Comparison of ENCODE assay signal across 22 cellular contexts in the genomic region with DNA sequence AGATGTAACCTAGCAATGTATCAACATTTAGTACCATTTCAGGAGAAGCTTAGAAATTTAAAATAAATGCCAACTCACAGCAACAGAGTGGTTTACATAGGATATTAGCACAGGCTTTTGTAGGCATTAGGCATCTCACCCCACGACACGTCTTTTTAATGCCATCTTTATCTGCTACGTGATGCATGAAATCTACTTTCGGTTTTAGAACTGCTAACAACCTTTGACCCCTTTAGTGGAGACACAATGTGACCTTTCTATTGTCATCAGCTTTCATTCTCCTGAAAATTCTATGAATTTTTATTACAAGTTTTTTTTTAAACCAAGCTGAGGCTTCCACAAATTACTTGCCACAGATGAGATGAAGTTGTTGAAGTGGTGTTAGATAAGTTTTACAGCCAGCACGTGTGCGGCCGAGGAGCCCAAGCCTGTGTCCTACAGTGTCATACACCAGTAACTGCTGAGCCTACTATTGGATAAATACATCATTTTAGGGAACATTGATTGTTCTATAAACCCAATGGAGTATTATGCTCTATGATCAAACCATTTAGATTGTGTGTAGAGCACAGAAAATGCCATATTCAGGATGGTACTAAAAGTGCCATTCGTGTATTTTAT.
"Had no signal": no experiment of that assay in that cellular context is flagged by ENCODE, and none has a peak within 500 bp of the region (broad histone marks: within the 10 kb centered on the region; RNA-seq: fewer than 3 reads in every experiment).

No MANE protein-coding gene starts in this region.

- H2AFZ ChIP-seq: parathyroid adenoma had no signal

- H3K4me1 Mint-ChIP-seq: endodermal cell had no signal

- H3K9ac ChIP-seq: parathyroid adenoma had no signal

- H3K27me3 Mint-ChIP-seq: type B pancreatic cell had no signal

- H3K27ac ChIP-seq: coronary artery, gastrocnemius medialis, left lung, parathyroid adenoma, psoas muscle, skin epidermis had no signal

- H3K79me2 ChIP-seq: parathyroid adenoma had no signal

- ATAC-seq: gastrocnemius medialis, left lung, psoas muscle had no signal

- H3K9me3 ChIP-seq: gastrocnemius medialis, heart right ventricle, left lung, psoas muscle, sigmoid colon had no signal

- FAIRE-seq: endothelial cell of umbilical vein, urothelium cell line had no signal

- H3K4me3 Mint-ChIP-seq: endodermal cell, nephron, type B pancreatic cell had no signal

- H3K27ac Mint-ChIP-seq: endodermal cell, nephron, type B pancreatic cell had no signal

- H3K4me3 ChIP-seq: coronary artery, gastrocnemius medialis, heart right ventricle, left lung, lung, psoas muscle, sigmoid colon, skin epidermis had no signal

- DNase-seq: effector CD4-positive, alpha-beta T cell; endodermal cell; gastrocnemius medialis; heart right ventricle; hypothalamus; kidney glomerular epithelial cell; left lung; mesenchymal stem cell; midbrain; psoas muscle; retina; sigmoid colon; stimulated activated CD4-positive, alpha-beta T cell treated with anti-CD3 and anti-CD28 coated beads, Interleukin-12 subunit alpha, Interleukin-12 subunit beta, amount 100 ng/mL, for 4 hours; stimulated activated naive CD4-positive, alpha-beta T cell treated with Interleukin-2 at 50 U/mL for 16 hours had no signal

- H3K27me3 ChIP-seq: gastrocnemius medialis, heart right ventricle, left lung, sigmoid colon had no signal

- H3K4me1 ChIP-seq: gastrocnemius medialis, left lung, parathyroid adenoma, psoas muscle had no signal

- H3K9me3 Mint-ChIP-seq: endodermal cell, nephron, type B pancreatic cell had no signal

- H3K36me3 ChIP-seq: gastrocnemius medialis, left lung, sigmoid colon had no signal
